Comparison of ENCODE assay signal across 35 cellular contexts in genomic region chr1:240925273-240925672, GRCh38.
"Had no signal": no experiment of that assay in that cellular context is flagged by ENCODE, and none has a peak within 500 bp of the region (broad histone marks: within the 10 kb centered on the region; RNA-seq: fewer than 3 reads in every experiment).

No MANE protein-coding gene starts in this region.

- H3K36me3 ChIP-seq: MG63 had no signal

- H3K27me3 ChIP-seq: MG63 had no signal

- DNase-seq: Karpas-422, Kasumi-1, MG63, MM.1S, MV-4-11, NCI-H1048, NCI-H1092, NCI-H1092 treated with DMSO at 0.1 percent for 48 hours, NCI-H1105, NCI-H1105 treated with DMSO at 0.1 percent for 48 hours, NCI-H1417, NCI-H1417 treated with DMSO at 0.1 percent for 48 hours, NCI-H1436, NCI-H1436 treated with DMSO at 0.1 percent for 48 hours, NCI-H146, NCI-H1694, NCI-H1694 treated with DMSO at 0.1 percent for 48 hours, NCI-H187, NCI-H187 treated with DMSO at 0.1 percent for 48 hours, NCI-H1930, NCI-H2029, NCI-H2029 treated with DMSO at 0.1 percent for 48 hours, NCI-H2081, NCI-H2081 treated with DMSO at 0.1 percent for 48 hours, NCI-H2107, NCI-H2171, NCI-H2171 treated with DMSO at 0.1 percent for 48 hours, NCI-H2227 treated with DMSO at 0.1 percent for 48 hours, NCI-H226, NCI-H345, NCI-H446, NCI-H446 treated with DMSO at 0.1 percent for 48 hours, NCI-H510A, NCI-H510A treated with DMSO at 0.1 percent for 48 hours, NCI-H524 had no signal

- H3K9me3 ChIP-seq: MG63 had no signal

- H3K4me3 ChIP-seq: MG63 had no signal
